8 cellular contexts compared by ENCODE assay signal in genomic region chr2:20438334-20439192, GRCh38. TPM values are rescaled to one million over a fixed set of nuclear protein-coding genes. Genes with fewer than 3 reads are reported as not detected.
DNase-seq lines count a peak whose midpoint lies in the region; ATAC-seq and TF ChIP-seq lines count a peak whose summit lies in the region.

No MANE protein-coding gene starts in this region.

- no peaks in the 10 kb centered on the region for H3K9me2 ChIP-seq in GM23248 (ENCODE audit: insufficient read depth)

- in situ Hi-C loops in GM23248 (cut with MboI) (loop anchor here (10.0 kb wide), 1 partner anchor 206 kb away; no protein-coding TSS in a partner anchor), G401 (cut with HindIII; ENCODE audit: low sequenced_read_pairs) (no loop called here)

- no peaks in the 10 kb centered on the region for H3K27me3 ChIP-seq in GM23248 (replicated peaks; ENCODE audit: insufficient read depth)

- H3K79me2 ChIP-seq in GM23248 (ENCODE audit: insufficient read depth): no peaks in the 10 kb centered on the region

- peaks cover 9% of the 10 kb centered on the region; the same call in 1 of the 2 replicates for H3F3A ChIP-seq in GM23248 (ENCODE audit: insufficient read depth)

- H3K36me3 ChIP-seq in GM23248 (ENCODE audit: low read depth): no peaks in the 10 kb centered on the region

- no peak overlapping the region; the same call in 1 of the 2 replicates for H3K9ac ChIP-seq in GM23248

- H3K4me2 ChIP-seq in GM23248 (ENCODE audit: unreplicated experiment): peak overlapping the region; percentile 36

- no peak overlapping the region for H3K27ac ChIP-seq in GM23248

- no peak overlapping the region for H3K4me3 ChIP-seq in GM23248
- no peak overlapping the region for H3K4me3 ChIP-seq in fibroblast of villous mesenchyme (ENCODE audit: low read depth, low read length)
- H3K4me3 ChIP-seq in skeletal muscle cell (ENCODE audit: low read depth, low read length): peak overlapping the region; percentile 1

- no peaks in the 10 kb centered on the region for H3K9me3 ChIP-seq in GM23248 (ENCODE audit: low read depth)

- TF ChIP-seq CTCF in fibroblast of villous mesenchyme (IDR thresholded peaks at IDR 0.05; ENCODE audit: insufficient read depth, low read depth, low read length): no peak

- H4K20me1 ChIP-seq in GM23248 (ENCODE audit: insufficient read depth): no peaks in the 10 kb centered on the region

- WGBS in GM23248 (ENCODE audit: low coverage in 1 of 2, low lambda C conversion rate in 2 of 2, missing lambda C conversion rate in 2 of 2), 2 experiments: 60 to 65% methylated on average over 7 of the region's 7 CpGs

- H2AFZ ChIP-seq in GM23248: 0 out of 2 replicates have a peak overlapping the region, but pooled peaks have one; percentile 37

- DNase-seq in GM23248 (peak; percentile 90), RPMI7951 (ENCODE audit: low read depth) (peak; percentile 52), fibroblast of villous mesenchyme (ENCODE audit: low read depth) (peak; percentile 87), skeletal muscle cell (ENCODE audit: low read depth) (peak; percentile 96), G401 (ENCODE audit: low spot score) (no peak), amniotic stem cell (lab: John Stamatoyannopoulos, UW) (no peak)
- DNase-seq in effector CD4-positive, alpha-beta T cell: no peak

- H3K4me1 ChIP-seq in GM23248 (ENCODE audit: insufficient read depth): peaks cover 9% of the 10 kb centered on the region

- ATAC-seq in GM21825 (IDR thresholded peaks at IDR 0.05; ENCODE audit: unreplicated experiment): no peak

RNA-seq across cellular contexts. Expression of gene RHOB, which starts 8.3 kb away (rescaled TPM):
- total RNA-seq in GM23248 (2014; rRNA removed; shearing (Covaris generic)): 303 and 305 TPM in 2 replicates
- 45.6 and 47.8 TPM in 2 replicates for polyA plus RNA-seq in GM23248 (2016; fragmentation: Nextera tagmentation; extraction: Ambion mirVana)
- 33.5 and 35.8 TPM in 2 replicates for total RNA-seq in RPMI7951 (2014; rRNA removed; shearing (Covaris generic))
- 142 and 195 TPM in 2 replicates for total RNA-seq in fibroblast of villous mesenchyme
- total RNA-seq in G401 (2014; rRNA removed; shearing (Covaris generic)): 274 and 317 TPM in 2 replicates

Comparison
In these comparisons a context has a peak if more than half of its experiments do, and no peak if none do; other contexts are left out.
1. DNase-seq: peak in GM23248 (single experiment), RPMI7951 (single experiment), fibroblast of villous mesenchyme (single experiment) and skeletal muscle cell (single experiment); none in effector CD4-positive, alpha-beta T cell (single experiment), G401 (single experiment) and amniotic stem cell (single experiment).